Comparison of ENCODE assay signal across 19 cellular contexts in genomic region chr1:1552263-1552639, GRCh38. TPM values are rescaled to one million over a fixed set of nuclear protein-coding genes. Genes with fewer than 3 reads are reported as not detected.
"Had no signal": no experiment of that assay in that cellular context is flagged by ENCODE, and none has a peak within 500 bp of the region (broad histone marks: within the 10 kb centered on the region; RNA-seq: fewer than 3 reads in every experiment).

No MANE protein-coding gene starts in this region.

- H3K9me3 Mint-ChIP-seq: activated T-helper 1 cell treated with anti-CD3 and anti-CD28 coated beads, Interleukin-12 subunit alpha, Interleukin-12 subunit beta, Interleukin-2, Interleukin-4 antibody, amounts not matched to agents 30 ng/mL and 10 ng/mL and 1 ng/mL, durations not matched to agents 14 hours and 24 hours and 36 hours; immature natural killer cell; memory B cell; naive B cell; stimulated activated naive CD8-positive, alpha-beta T cell treated with anti-CD3 and anti-CD28 coated beads, Interleukin-15, amount 100 ng/mL, for 72 hours; T-helper 1 cell treated with Interleukin-12 subunit alpha and Interleukin-12 subunit beta and Interleukin-4 antibody, amounts not matched to agents 30 μg/mL and 1 μg/mL, for 36 hours had no signal

- H3K27ac Mint-ChIP-seq: activated T-helper 1 cell treated with anti-CD3 and anti-CD28 coated beads, Interleukin-12 subunit alpha, Interleukin-12 subunit beta, Interleukin-2, Interleukin-4 antibody, amounts not matched to agents 30 ng/mL and 10 ng/mL and 1 ng/mL, durations not matched to agents 14 hours and 24 hours and 36 hours; memory B cell; T-helper 1 cell treated with Interleukin-12 subunit alpha and Interleukin-12 subunit beta and Interleukin-4 antibody, amounts not matched to agents 30 μg/mL and 1 μg/mL, for 36 hours had no signal

- DNase-seq: activated CD4-positive, alpha-beta T cell treated with anti-CD3 and anti-CD28 coated beads, Interleukin-2, amount 50 U/mL, for 4 hours; aorta; cortex of kidney; heart right ventricle; immature natural killer cell; mucosa of descending colon; naive B cell; pancreas; stimulated activated CD4-positive, alpha-beta T cell treated with anti-CD3 and anti-CD28 coated beads, Interleukin-4, amount 100 ng/mL, for 1 hour; stimulated activated naive CD8-positive, alpha-beta T cell treated with anti-CD3 and anti-CD28 coated beads, Interleukin-15, amount 100 ng/mL, for 72 hours; transverse colon had no signal

- H3K4me3 ChIP-seq: gastroesophageal sphincter, heart right ventricle, mucosa of descending colon, pancreas, smooth muscle cell, suprapubic skin, transverse colon had no signal

- FAIRE-seq: pancreas had no signal

- H3K27ac ChIP-seq: gastroesophageal sphincter, heart right ventricle, pancreas, suprapubic skin, transverse colon, VCaP had no signal

- H3K4me2 ChIP-seq: smooth muscle cell had no signal

- H3K4me1 ChIP-seq: transverse colon had no signal

- ATAC-seq: gastroesophageal sphincter, heart right ventricle, mucosa of descending colon, sciatic nerve had no signal

- H3K4me3 Mint-ChIP-seq: activated T-helper 1 cell treated with anti-CD3 and anti-CD28 coated beads, Interleukin-12 subunit alpha, Interleukin-12 subunit beta, Interleukin-2, Interleukin-4 antibody, amounts not matched to agents 30 ng/mL and 10 ng/mL and 1 ng/mL, durations not matched to agents 14 hours and 24 hours and 36 hours; immature natural killer cell; memory B cell; stimulated activated naive CD8-positive, alpha-beta T cell treated with anti-CD3 and anti-CD28 coated beads, Interleukin-15, amount 100 ng/mL, for 72 hours; T-helper 1 cell treated with Interleukin-12 subunit alpha and Interleukin-12 subunit beta and Interleukin-4 antibody, amounts not matched to agents 30 μg/mL and 1 μg/mL, for 36 hours had no signal

- H3K36me3 ChIP-seq: pancreas, suprapubic skin, transverse colon had no signal

- H3K27me3 Mint-ChIP-seq: memory B cell; naive B cell; stimulated activated naive CD8-positive, alpha-beta T cell treated with anti-CD3 and anti-CD28 coated beads, Interleukin-15, amount 100 ng/mL, for 72 hours had no signal

- H3K36me3 Mint-ChIP-seq: immature natural killer cell, memory B cell, naive B cell had no signal

- H3K27me3 ChIP-seq: gastroesophageal sphincter, heart right ventricle, pancreas, suprapubic skin, transverse colon had no signal

- H3K9me3 ChIP-seq: gastroesophageal sphincter, heart right ventricle, mucosa of descending colon, pancreas, suprapubic skin, transverse colon had no signal

RNA-seq across cellular contexts. Expression of gene TMEM240, which starts 11.8 kb away (rescaled TPM):
- polyA plus RNA-seq: immature natural killer cell had no signal
